ENCODE assay signal across 8 cellular contexts in genomic region chr10:97676770-97677581, GRCh38. TPM values are rescaled to one million over a fixed set of nuclear protein-coding genes. Genes with fewer than 3 reads are reported as not detected.
DNase-seq lines count a peak whose midpoint lies in the region; ATAC-seq, FAIRE-seq and TF ChIP-seq lines count a peak whose summit lies in the region.

No MANE protein-coding gene starts in this region.

- TF ChIP-seq CTCF in GM12864 (IDR thresholded peaks at IDR 0.05; ENCODE audit: low read depth, low read length, missing control alignments) (peak; percentile 84), esophagus muscularis mucosa (IDR thresholded peaks at IDR 0.05) (peak; percentile 86 to 89 (median 87)), neutrophil (IDR thresholded peaks at IDR 0.05) (peak; percentile 78)

- H3K27me3 ChIP-seq in esophagus muscularis mucosa (no peaks in the 10 kb centered on the region), neutrophil (no peaks in the 10 kb centered on the region)

- no peak for TF ChIP-seq EP300 in esophagus muscularis mucosa (IDR thresholded peaks at IDR 0.05)

- no peak overlapping the region for H3K4me3 ChIP-seq in GM12864 (ENCODE audit: low read depth, low read length)
- no peak overlapping the region for H3K4me3 ChIP-seq in esophagus muscularis mucosa
- H3K4me3 ChIP-seq in neutrophil (ENCODE audit: low read depth in 1 of 2, low read length in 1 of 2): no peak overlapping the region

- intact Hi-C loops in esophagus muscularis mucosa (cut with DNase I): no loop called here

- no peak for DNase-seq in GM12864 (ENCODE audit: low read depth)
- DNase-seq in NCI-H82 (lab: John Stamatoyannopoulos, UW): peak; percentile 63
- peak; percentile 15 for DNase-seq in activated T-cell treated with anti-CD3 and anti-CD28 coated beads for 24 hours (ENCODE audit: low read depth)
- no peak for DNase-seq in esophagus muscularis mucosa (ENCODE audit: extremely low spot score)
- no peak for DNase-seq in 8988T

- H3K36me3 ChIP-seq in esophagus muscularis mucosa (peaks cover 52 to 80% (median 69%) of the 10 kb centered on the region in 4 donors), neutrophil (no peaks in the 10 kb centered on the region)

- TF ChIP-seq POLR2A in esophagus muscularis mucosa (IDR thresholded peaks at IDR 0.05; ENCODE audit: low read depth): no peak

- 79% methylated on average over 2 of the region's 2 CpGs for WGBS in esophagus muscularis mucosa

- peak; percentile 41 for FAIRE-seq in A204.1 (lab: Jason Lieb, UNC)

- no peaks in the 10 kb centered on the region for H3K9me3 ChIP-seq in esophagus muscularis mucosa
- no peaks in the 10 kb centered on the region for H3K9me3 ChIP-seq in neutrophil

- H3K4me1 ChIP-seq in esophagus muscularis mucosa (peaks cover 0 to 36% (median 24%) of the 10 kb centered on the region in 4 donors), neutrophil (ENCODE audit: control insufficient read depth in 1 of 2, insufficient read depth in 1 of 2, low read depth in 1 of 2, low read length in 1 of 2) (no peaks in the 10 kb centered on the region)

- ATAC-seq in HG02981 (IDR thresholded peaks at IDR 0.05; ENCODE audit: unreplicated experiment): peak; percentile 64

- H3K27ac ChIP-seq in esophagus muscularis mucosa (replicated peaks in 1 of 4) (peak overlapping the region; percentile 16 to 41 (median 40)), neutrophil (no peak overlapping the region)

RNA-seq across cellular contexts. Expression of gene AVPI1, which starts 10.1 kb away (rescaled TPM):
- total RNA-seq in esophagus muscularis mucosa: 10 to 100 TPM; 29.9 to 65.5 (median 36.3) TPM

RNA-seq across cellular contexts. Expression of gene PI4K2A, which starts 36.5 kb away (rescaled TPM):
- total RNA-seq in esophagus muscularis mucosa: 10 to 100 TPM; 17.0 to 27.3 (median 24.1) TPM

RNA-seq across cellular contexts. Expression of gene MARVELD1, which starts 36.6 kb away (rescaled TPM):
- total RNA-seq in esophagus muscularis mucosa: 100 to 1,000 TPM in 1 of 4 donors, 10 to 100 TPM in 3; 43.4 to 104 (median 73.9) TPM

RNA-seq across cellular contexts. Expression of gene MORN4, which starts 43.7 kb away (rescaled TPM):
- total RNA-seq in esophagus muscularis mucosa: 10 to 100 TPM in 1 of 4 donors, 1 to 10 TPM in 3; 2.1 to 11.5 (median 4.5) TPM

RNA-seq across cellular contexts. Expression of gene ZFYVE27, which starts 60.0 kb away (rescaled TPM):
- 10 to 100 TPM in 3 of 4 donors, 1 to 10 TPM in 1; 7.1 to 17.2 (median 16.0) TPM for total RNA-seq in esophagus muscularis mucosa

Comparison
In these comparisons a context has a peak if more than half of its experiments do, and no peak if none do; other contexts are left out.
1. DNase-seq: peak in NCI-H82 (single experiment) and activated T-cell treated with anti-CD3 and anti-CD28 coated beads for 24 hours (single experiment); none in GM12864 (single experiment), esophagus muscularis mucosa (single experiment) and 8988T (single experiment).
2. Peak in every context shown above with its lines, with median percentiles within 50 percentile points of each other: CTCF ChIP-seq.